In the genomic region with DNA sequence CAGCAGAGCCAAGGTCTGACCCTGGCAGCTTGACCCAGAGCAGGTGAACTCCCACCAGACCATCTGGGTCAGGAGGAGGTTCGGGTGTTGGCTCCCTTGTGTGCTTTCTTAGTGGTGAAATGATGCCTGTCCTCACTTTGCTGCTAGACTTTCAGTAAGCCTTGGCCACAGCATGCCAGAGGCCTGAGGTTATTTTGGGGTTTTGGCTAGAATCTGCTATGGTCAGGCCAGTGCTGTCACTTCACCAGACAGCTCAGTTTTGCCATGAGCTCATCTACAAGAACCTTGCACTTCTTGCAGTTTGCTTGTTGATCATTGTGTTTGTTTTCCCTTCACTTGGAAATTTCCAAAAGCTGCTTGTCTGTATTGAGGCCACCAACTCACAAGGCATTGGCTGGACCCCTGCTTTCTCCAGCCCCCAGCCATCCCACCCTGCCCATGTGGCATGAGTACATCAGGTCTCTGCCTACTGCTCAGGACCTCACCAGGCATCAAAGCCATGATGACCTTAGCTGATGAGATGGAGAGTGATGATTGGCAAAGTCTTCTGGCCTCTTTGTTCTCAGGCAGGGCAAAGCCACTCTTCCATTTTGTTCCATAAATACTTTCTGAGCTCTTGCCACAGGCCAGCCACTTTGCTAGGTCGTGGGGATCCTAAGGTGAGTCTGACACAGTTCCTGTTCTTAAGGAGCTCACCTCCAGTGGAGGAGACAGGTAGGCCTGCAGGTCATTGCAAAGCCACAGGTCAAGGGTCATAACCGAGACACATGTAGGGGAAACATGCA, we compare ENCODE assay signal across 17 cellular contexts.
DNase-seq lines count a peak whose midpoint lies in the region; ATAC-seq, FAIRE-seq and TF ChIP-seq lines count a peak whose summit lies in the region.
"Had no signal": no experiment of that assay in that cellular context is flagged by ENCODE, and none has a peak within 500 bp of the region (broad histone marks: within the 10 kb centered on the region; RNA-seq: fewer than 3 reads in every experiment).

No MANE protein-coding gene starts in this region.

- H3K4me3 ChIP-seq in left lung (no peak overlapping the region), HepG2 (replicated peaks in 1 of 3; ENCODE audit: insufficient read depth in 1 of 3, low read depth in 2 of 3, low read length in 3 of 3) (no peak overlapping the region), PC-9 (no peak overlapping the region)
- H3K4me3 ChIP-seq: A549 had no signal

- DNase-seq in AG08395 (ENCODE audit: low spot score), result peak; percentile 93
- DNase-seq in M059J (ENCODE audit: low read depth), result peak; percentile 75
- peak; percentile 41 for DNase-seq in epidermal melanocyte (ENCODE audit: insufficient read length, low spot score)
- DNase-seq in left lung, result no peak
- no peak for DNase-seq in HepG2 (ENCODE audit: low spot score)
- no peak for DNase-seq in left colon
- DNase-seq in PC-9, result no peak
- DNase-seq: activated B cell treated with CpG ODN at 0.5 μM for 24 hours; activated naive CD4-positive, alpha-beta T cell treated with anti-CD3 and anti-CD28 coated beads, Interleukin-2, amount 50 U/mL, for 16 hours; caudate nucleus; kidney glomerular epithelial cell; NCI-H2029 treated with DMSO at 0.1 percent for 48 hours; NCI-H524 treated with DMSO at 0.1 percent for 48 hours; SW 1271 had no signal

- POLR2A ChIA-PET in HepG2 (lab: Yijun Ruan, JAX) (no interaction called here), PC-9 (lab: Charles Lee; ENCODE audit: unreplicated experiment) (no interaction called here)

- 11% methylated on average over 3 of the region's 3 CpGs for WGBS in HepG2 (ENCODE audit: low lambda C conversion rate)

- H2AFZ ChIP-seq in HepG2 (ENCODE audit: low read length), result no peak overlapping the region
- H2AFZ ChIP-seq in PC-9, result no peak overlapping the region

- H3K4me2 ChIP-seq in HepG2 (ENCODE audit: low read depth, low read length) (no peak overlapping the region), PC-9 (no peak overlapping the region)
- H3K4me2 ChIP-seq: A549 had no signal

- BruUV-seq in HepG2 (replicated peaks; lab: Mats Ljungman, UMichigan) (no TSS peak), PC-9 (replicated peaks; lab: Mats Ljungman, UMichigan) (no TSS peak)

- ATAC-seq in left lung, result peak; percentile 51
- ATAC-seq in HepG2, result no peak
- no peak for ATAC-seq in left colon
- ATAC-seq in GM21717 (IDR thresholded peaks at IDR 0.05; ENCODE audit: unreplicated experiment), result no peak
- ATAC-seq: A549, Panc1 had no signal

- H3K4me1 ChIP-seq in left lung (peaks cover 10% of the 10 kb centered on the region in 2 donors), HepG2 (ENCODE audit: insufficient read depth, low read length) (peaks cover 9% of the 10 kb centered on the region), PC-9 (replicated peaks; ENCODE audit: insufficient read depth) (no peaks in the 10 kb centered on the region)
- H3K4me1 ChIP-seq: A549 had no signal

- TF ChIP-seq EP300 in HepG2 (IDR thresholded peaks at IDR 0.05; ENCODE audit: low read depth in 2 of 2, low read length in 2 of 2) (no peak), HepG2 (CRISPR knock-in tag; IDR thresholded peaks at IDR 0.05; ENCODE audit: borderline replicate concordance) (no peak)

- H3K9ac ChIP-seq in HepG2 (ENCODE audit: insufficient read depth, low read depth, low read length), result no peak overlapping the region

- TF ChIP-seq RAD21 in HepG2 (CRISPR knock-in tag; IDR thresholded peaks at IDR 0.05), result no peak

- H3K27ac ChIP-seq in left lung, result no peak overlapping the region
- H3K27ac ChIP-seq in HepG2 (ENCODE audit: extremely low read length, insufficient read depth, low read length), result no peak overlapping the region
- no peak overlapping the region for H3K27ac ChIP-seq in PC-9
- H3K27ac ChIP-seq: A549 had no signal

- H4K20me1 ChIP-seq in HepG2 (ENCODE audit: insufficient read depth, low read length), result no peaks in the 10 kb centered on the region
- H4K20me1 ChIP-seq in PC-9 (ENCODE audit: insufficient read depth), result no peaks in the 10 kb centered on the region

- H3F3A ChIP-seq in PC-9 (ENCODE audit: insufficient read depth, low read depth), result no peaks in the 10 kb centered on the region

- intact Hi-C loops in left lung (cut with DNase I) (no loop called here), HepG2 (cut with micrococcal nuclease; ENCODE audit: unreplicated experiment) (no loop called here), left colon (cut with DNase I, micrococcal nuclease) (no loop called here), PC-9 (cut with micrococcal nuclease; ENCODE audit: unreplicated experiment) (no loop called here)

- H3K9me3 ChIP-seq in left lung, result no peaks in the 10 kb centered on the region
- no peaks in the 10 kb centered on the region for H3K9me3 ChIP-seq in HepG2 (ENCODE audit: low read length)
- H3K9me3 ChIP-seq in PC-9 (ENCODE audit: insufficient read depth, low read depth), result no peaks in the 10 kb centered on the region
- H3K9me3 ChIP-seq: A549 had no signal

- no peak for TF ChIP-seq CTCF in left lung (IDR thresholded peaks at IDR 0.05)
- TF ChIP-seq CTCF in HepG2 (CRISPR knock-in tag; IDR thresholded peaks at IDR 0.05), result no peak
- TF ChIP-seq CTCF in PC-9 (conservative IDR thresholded peaks at IDR 0.05), result no peak

- H3K36me3 ChIP-seq in left lung, result no peaks in the 10 kb centered on the region
- H3K36me3 ChIP-seq in HepG2 (replicated peaks in 1 of 2; ENCODE audit: control insufficient read depth in 1 of 2, insufficient read depth in 2 of 2, low read length in 2 of 2), result no peaks in the 10 kb centered on the region
- H3K36me3 ChIP-seq in PC-9 (ENCODE audit: low read depth), result no peaks in the 10 kb centered on the region

- H3K79me2 ChIP-seq in HepG2 (ENCODE audit: insufficient read depth, low read length), result no peaks in the 10 kb centered on the region
- H3K79me2 ChIP-seq in PC-9 (ENCODE audit: low read depth), result no peaks in the 10 kb centered on the region

- CTCF ChIA-PET in HepG2 (lab: Yijun Ruan, JAX; ENCODE audit: low intra/inter-chr PET ratio, low total read pairs), result no interaction called here
- CTCF ChIA-PET in PC-9 (lab: Charles Lee), result no interaction called here

- FAIRE-seq in HepG2 (lab: Jason Lieb, UNC), result no peak
- FAIRE-seq: A549 had no signal

- in situ Hi-C loops in HepG2 (cut with HindIII; ENCODE audit: extremely low pct_ligation_motif_present, low pct_unique_long_range_greater_than_20kb), result no loop called here

- H3K9me2 ChIP-seq in PC-9 (ENCODE audit: insufficient read depth), result no peaks in the 10 kb centered on the region

- no peak for TF ChIP-seq POLR2A in HepG2 (IDR thresholded peaks at IDR 0.05; ENCODE audit: insufficient read depth in 1 of 2, low read depth in 2 of 2, low read length in 2 of 2)

- H3K27me3 ChIP-seq in left lung (no peaks in the 10 kb centered on the region), HepG2 (ENCODE audit: control insufficient read depth in 1 of 2, insufficient read depth in 2 of 2, low read length in 2 of 2) (no peaks in the 10 kb centered on the region), PC-9 (ENCODE audit: insufficient read depth, low read depth) (peaks cover 31% of the 10 kb centered on the region; the same call in 1 of the 2 replicates)

TF ChIP-seq in HepG2, 621 proteins besides CTCF, POLR2A, EP300 and RAD21 (continues in another document):
- no peak for TF ChIP-seq ZNF614 (CRISPR knock-in tag; IDR thresholded peaks at IDR 0.05; ENCODE audit: borderline replicate concordance)
- no peak for TF ChIP-seq ZNF782 (CRISPR knock-in tag; IDR thresholded peaks at IDR 0.05; ENCODE audit: borderline replicate concordance)
- no peak for TF ChIP-seq KAT7 (CRISPR knock-in tag; IDR thresholded peaks at IDR 0.05; ENCODE audit: borderline replicate concordance)
- no peak for TF ChIP-seq SCMH1 (CRISPR knock-in tag; IDR thresholded peaks at IDR 0.05; ENCODE audit: borderline replicate concordance)

Comparison
In these comparisons a context has a peak if more than half of its experiments do, and no peak if none do; other contexts are left out.
1. DNase-seq: peak in AG08395 (single experiment), M059J (single experiment) and epidermal melanocyte (single experiment); none in left lung (0 of 2), HepG2 (single experiment), left colon (0 of 2) and PC-9 (0 of 2).